ENCODE assay signal across 8 cellular contexts in the genomic region with DNA sequence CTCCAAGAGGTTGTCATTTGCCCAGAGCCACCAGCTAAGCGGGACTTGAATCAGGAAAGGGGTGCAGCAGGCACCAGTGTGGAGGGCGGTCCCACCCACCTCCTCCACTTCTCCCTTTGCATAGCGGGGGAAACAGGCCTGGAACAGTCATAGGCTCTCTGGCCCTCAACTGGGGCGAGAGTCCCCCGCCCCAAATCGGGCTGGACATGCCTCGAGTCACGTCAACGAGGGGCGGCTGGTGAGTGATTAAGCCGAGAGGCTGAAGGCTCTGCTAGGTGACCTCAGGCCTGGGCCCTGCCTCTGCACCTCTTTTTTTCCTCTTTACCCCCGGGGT. TPM values are rescaled to one million over a fixed set of nuclear protein-coding genes. Genes with fewer than 3 reads are reported as not detected.
DNase-seq lines count a peak whose midpoint lies in the region; ATAC-seq, FAIRE-seq and TF ChIP-seq lines count a peak whose summit lies in the region.

No MANE protein-coding gene starts in this region.

- H3K79me2 ChIP-seq in astrocyte (ENCODE audit: insufficient read depth, low read length) = no peaks in the 10 kb centered on the region

- peak overlapping the region; percentile 70 for H2AFZ ChIP-seq in astrocyte (ENCODE audit: low read depth, low read length)

- ATAC-seq in HG02970 (IDR thresholded peaks at IDR 0.05; ENCODE audit: low FRiP score, unreplicated experiment) = peak; percentile 39

- H3K9ac ChIP-seq in astrocyte (ENCODE audit: low read length) (peak overlapping the region; percentile 50), subcutaneous abdominal adipose tissue (ENCODE audit: low read length in 5 of 5) (peak overlapping the region in 4 of 5 donors; percentile 63 to 75 (median 66))

- no peaks in the 10 kb centered on the region for H3K27me3 ChIP-seq in astrocyte (ENCODE audit: insufficient read depth, low read length)
- no peaks in the 10 kb centered on the region for H3K27me3 ChIP-seq in subcutaneous abdominal adipose tissue (ENCODE audit: control insufficient read depth in 5 of 5, insufficient read depth in 4 of 5, low read length in 5 of 5)

- H3K36me3 ChIP-seq in astrocyte (ENCODE audit: insufficient read depth, low read length) (no peaks in the 10 kb centered on the region), subcutaneous abdominal adipose tissue (ENCODE audit: control insufficient read depth in 5 of 5, insufficient read depth in 5 of 5, low read length in 5 of 5) (peaks cover 0 to 34% (median 29%) of the 10 kb centered on the region in 5 donors)

- H3K4me1 Mint-ChIP-seq in astrocyte (ENCODE audit: low read depth, unreplicated experiment) = peaks cover 2% of the 10 kb centered on the region
- peaks cover 20 to 27% of the 10 kb centered on the region in 2 donors for H3K4me1 Mint-ChIP-seq in immature natural killer cell

- peaks cover 22% of the 10 kb centered on the region for H3K4me1 ChIP-seq in astrocyte (ENCODE audit: insufficient read depth, low read length)
- H3K4me1 ChIP-seq in subcutaneous abdominal adipose tissue (ENCODE audit: control insufficient read depth in 5 of 5, insufficient read depth in 5 of 5, low read length in 5 of 5) = peaks cover 2 to 48% (median 39%) of the 10 kb centered on the region in 5 donors

- TF ChIP-seq CTCF in astrocyte (IDR thresholded peaks at IDR 0.05; ENCODE audit: insufficient read depth, low read depth, low read length) = no peak

- no peaks in the 10 kb centered on the region for H3K9me3 Mint-ChIP-seq in astrocyte (ENCODE audit: unreplicated experiment)
- no peaks in the 10 kb centered on the region for H3K9me3 Mint-ChIP-seq in immature natural killer cell

- H3K27ac Mint-ChIP-seq in astrocyte (ENCODE audit: unreplicated experiment) = no peak overlapping the region
- H3K27ac Mint-ChIP-seq in immature natural killer cell = peak overlapping the region; percentile 59 to 99 (median 92)

- peak overlapping the region; percentile 93 for H3K4me2 ChIP-seq in astrocyte (ENCODE audit: low read length)

- peaks cover 3% of the 10 kb centered on the region for H4K20me1 ChIP-seq in astrocyte (ENCODE audit: insufficient read depth, low read length)

- no peaks in the 10 kb centered on the region for H3K9me3 ChIP-seq in astrocyte (ENCODE audit: insufficient read depth, low read depth, low read length)
- H3K9me3 ChIP-seq in subcutaneous abdominal adipose tissue (ENCODE audit: control insufficient read depth in 5 of 5, low read length in 5 of 5) = no peaks in the 10 kb centered on the region

- H3K27ac ChIP-seq in astrocyte (ENCODE audit: low read depth, low read length) = no peak overlapping the region
- peak overlapping the region; percentile 87 for H3K27ac ChIP-seq in subcutaneous abdominal adipose tissue (ENCODE audit: low read depth, low read length)

- DNase-seq in CD1c-positive myeloid dendritic cell (ENCODE audit: extremely low spot score) = peak; percentile 68
- DNase-seq in astrocyte (ENCODE audit: low read depth) = no peak
- DNase-seq in immature natural killer cell = no peak
- no peak for DNase-seq in RKO (ENCODE audit: low spot score)
- no peak for DNase-seq in inferior parietal cortex (ENCODE audit: extremely low spot score)
- no peak for DNase-seq in activated effector memory CD4-positive, alpha-beta T cell treated with Interleukin-2 at 50 U/mL for 16 hours

- H3K4me3 ChIP-seq in astrocyte (ENCODE audit: insufficient read depth, low read depth, low read length) (peak overlapping the region; percentile 53), subcutaneous abdominal adipose tissue (ENCODE audit: low read depth in 1 of 5, low read length in 5 of 5) (peak overlapping the region; percentile 70 to 86 (median 75))

- H3K36me3 Mint-ChIP-seq in astrocyte (ENCODE audit: low read depth, unreplicated experiment) = peaks cover 2% of the 10 kb centered on the region
- peaks cover 0 to 8% (median 0%) of the 10 kb centered on the region in 3 donors for H3K36me3 Mint-ChIP-seq in immature natural killer cell

- no peak for FAIRE-seq in astrocyte (lab: Jason Lieb, UNC)

- H3K27me3 Mint-ChIP-seq in astrocyte (ENCODE audit: low read depth, unreplicated experiment) (no peaks in the 10 kb centered on the region), immature natural killer cell (ENCODE audit: low read depth in 3 of 3) (peaks cover 5 to 20% (median 12%) of the 10 kb centered on the region in 3 donors)

- H3K4me3 Mint-ChIP-seq in astrocyte (ENCODE audit: unreplicated experiment) = peak overlapping the region; percentile 92
- peak overlapping the region; percentile 89 to 91 (median 90) for H3K4me3 Mint-ChIP-seq in immature natural killer cell

RNA-seq across cellular contexts. Expression of gene ARRDC2, which starts 0.4 kb away (rescaled TPM):
- 2.6 and 2.8 TPM in 2 replicates for total RNA-seq in astrocyte
- 10 to 100 TPM; 31.4 to 39.2 (median 38.6) TPM for polyA plus RNA-seq in immature natural killer cell

RNA-seq across cellular contexts. Expression of gene KCNN1, which starts 40.7 kb away (rescaled TPM):
- total RNA-seq in astrocyte = 1.5 and 1.6 TPM in 2 replicates
- polyA plus RNA-seq in immature natural killer cell = not detected
